Comparison of ENCODE assay signal across 16 cellular contexts in the genomic region with DNA sequence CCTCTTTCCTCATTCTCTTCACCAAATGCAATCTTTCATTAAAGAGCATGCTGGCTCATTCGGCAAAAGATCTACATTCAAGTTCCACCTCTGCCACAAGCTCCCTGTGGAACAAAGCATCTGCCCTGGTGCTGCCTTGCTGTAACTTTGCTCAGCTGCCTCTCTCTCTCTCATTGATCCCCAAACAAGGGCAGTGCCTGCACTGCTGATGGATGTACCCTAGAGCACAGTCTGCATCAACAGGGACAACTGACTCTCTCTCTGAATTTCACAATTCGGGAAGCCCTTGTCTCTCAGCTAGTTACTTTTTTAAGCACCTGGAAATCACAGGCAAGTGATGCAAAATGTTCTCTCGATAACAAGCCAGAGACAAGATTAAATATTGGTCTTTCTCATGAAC.
DNase-seq lines count a peak whose midpoint lies in the region; ATAC-seq and TF ChIP-seq lines count a peak whose summit lies in the region.
"Had no signal": no experiment of that assay in that cellular context is flagged by ENCODE, and none has a peak within 500 bp of the region (broad histone marks: within the 10 kb centered on the region; RNA-seq: fewer than 3 reads in every experiment).

No MANE protein-coding gene starts in this region.

- H3K9me3 ChIP-seq in IMR-90 (ENCODE audit: control insufficient read depth, insufficient read depth, low read length): no peaks in the 10 kb centered on the region
- H3K9me3 ChIP-seq in gastrocnemius medialis: no peaks in the 10 kb centered on the region
- H3K9me3 ChIP-seq in left ventricle myocardium inferior (replicated peaks): no peaks in the 10 kb centered on the region
- H3K9me3 ChIP-seq: BLaER1, Caco-2 had no signal

- DNase-seq in GM23338 (ENCODE audit: low spot score) (no peak), IMR-90 (no peak), epithelial cell of esophagus (ENCODE audit: low read depth) (peak; percentile 22), gastrocnemius medialis (peak; percentile 40 to 55), dermis blood vessel endothelial cell (no peak), left ventricle myocardium inferior (no peak)
- no peak for DNase-seq in activated naive CD4-positive, alpha-beta T cell treated with anti-CD3 and anti-CD28 coated beads, Interleukin-2, amount 10 ng/mL, durations not matched to agents 7 days and 5 days
- DNase-seq: AML-193; Caco-2; CD8-positive, alpha-beta memory T cell; DND-41; GDM1; HCEC 1CT; HFFc6 had no signal

- no peak for TF ChIP-seq CTCF in GM23338 (conservative IDR thresholded peaks at IDR 0.05; ENCODE audit: low read depth in 2 of 2)
- TF ChIP-seq CTCF in IMR-90 (conservative IDR thresholded peaks at IDR 0.05; ENCODE audit: low read depth, low read length): no peak
- no peak for TF ChIP-seq CTCF in epithelial cell of esophagus (IDR thresholded peaks at IDR 0.05; ENCODE audit: insufficient read depth, low read depth, low read length, missing control alignments)
- TF ChIP-seq CTCF in gastrocnemius medialis (IDR thresholded peaks at IDR 0.05 in 4 of 5, conservative IDR thresholded peaks at IDR 0.05 in 1 of 5): no peak
- no peak for TF ChIP-seq CTCF in left ventricle myocardium inferior (IDR thresholded peaks at IDR 0.05; ENCODE audit: borderline replicate concordance)

- no peak overlapping the region for H3K18ac ChIP-seq in IMR-90 (ENCODE audit: low read depth, low read length)

- no peak overlapping the region for H2BK5ac ChIP-seq in IMR-90 (ENCODE audit: low read depth, low read length, poor library complexity, severe bottlenecking)

- BruUV-seq in IMR-90 (replicated peaks; lab: Mats Ljungman, UMichigan): no TSS peak

- H3K36me3 ChIP-seq in GM23338 (ENCODE audit: insufficient read depth): no peaks in the 10 kb centered on the region
- H3K36me3 ChIP-seq in IMR-90 (ENCODE audit: control insufficient read depth, insufficient read depth, low read length): no peaks in the 10 kb centered on the region
- no peaks in the 10 kb centered on the region for H3K36me3 ChIP-seq in gastrocnemius medialis
- H3K36me3 ChIP-seq in left ventricle myocardium inferior: no peaks in the 10 kb centered on the region
- H3K36me3 ChIP-seq: BLaER1 had no signal

- peak overlapping the region; percentile 66; the same call in 2 of the 3 replicates for H2BK15ac ChIP-seq in IMR-90 (ENCODE audit: low read depth, low read length)

- peak overlapping the region; percentile 6; the same call in 1 of the 2 replicates for H2AK5ac ChIP-seq in IMR-90 (ENCODE audit: low read depth, low read length)

- dilution Hi-C loops in IMR-90 (cut with HindIII; ENCODE audit: low sequenced_read_pairs, unreplicated experiment): no loop called here

- 0 out of 3 replicates have a peak, but pooled peaks have one; percentile 29 for ATAC-seq in GM23338
- ATAC-seq in IMR-90 (ENCODE audit: low read depth): no peak
- peak; percentile 37 to 60 for ATAC-seq in gastrocnemius medialis

- H3K4me3 Mint-ChIP-seq in GM23338: no peak overlapping the region
- H3K4me3 Mint-ChIP-seq in activated naive CD4-positive, alpha-beta T cell treated with anti-CD3 and anti-CD28 coated beads, Interleukin-2, amount 10 ng/mL, durations not matched to agents 7 days and 5 days: no peak overlapping the region
- H3K4me3 Mint-ChIP-seq: CD8-positive, alpha-beta memory T cell; HFFc6 had no signal

- H3K4me1 ChIP-seq in GM23338 (ENCODE audit: insufficient read depth) (no peaks in the 10 kb centered on the region), IMR-90 (ENCODE audit: control insufficient read depth, insufficient read depth, low read length) (peaks cover 8% of the 10 kb centered on the region), gastrocnemius medialis (peaks cover 0 to 32% of the 10 kb centered on the region in 2 donors), left ventricle myocardium inferior (no peaks in the 10 kb centered on the region)
- H3K4me1 ChIP-seq: BLaER1, Caco-2 had no signal

- CTCF ChIA-PET in IMR-90 (lab: Yijun Ruan, JAX): interaction anchor here (1.0 kb wide), 1 partner anchor 11 kb away, joined by 3 read pairs; no protein-coding TSS in a partner anchor
- CTCF ChIA-PET in activated naive CD4-positive, alpha-beta T cell treated with anti-CD3 and anti-CD28 coated beads, Interleukin-2, amount 10 ng/mL, durations not matched to agents 7 days and 5 days (lab: Charles Lee): no interaction called here

- H3K27ac ChIP-seq in GM23338 (ENCODE audit: low read depth): no peak overlapping the region
- no peak overlapping the region for H3K27ac ChIP-seq in IMR-90 (ENCODE audit: insufficient read depth, low read length)
- peak overlapping the region in 3 of 4 donors; percentile 61 to 81 (median 69) for H3K27ac ChIP-seq in gastrocnemius medialis
- no peak overlapping the region for H3K27ac ChIP-seq in left ventricle myocardium inferior (replicated peaks)
- H3K27ac ChIP-seq: BLaER1, HL-60 had no signal

- no peaks in the 10 kb centered on the region for H3K36me3 Mint-ChIP-seq in GM23338 (ENCODE audit: low read depth)
- H3K36me3 Mint-ChIP-seq in activated naive CD4-positive, alpha-beta T cell treated with anti-CD3 and anti-CD28 coated beads, Interleukin-2, amount 10 ng/mL, durations not matched to agents 7 days and 5 days: no peaks in the 10 kb centered on the region
- H3K36me3 Mint-ChIP-seq: CD8-positive, alpha-beta memory T cell had no signal

- peak overlapping the region; percentile 30; the same call in 1 of the 2 replicates for H3K4ac ChIP-seq in IMR-90 (ENCODE audit: low read depth, low read length)

- no peak overlapping the region for H3K56ac ChIP-seq in IMR-90 (ENCODE audit: extremely low read depth, insufficient read depth, low read length)

- H4K20me1 ChIP-seq in GM23338 (replicated peaks; ENCODE audit: insufficient read depth) (no peaks in the 10 kb centered on the region), IMR-90 (ENCODE audit: insufficient read depth, low read length) (no peaks in the 10 kb centered on the region)
- H4K20me1 ChIP-seq: BLaER1 had no signal

- H3K4me1 Mint-ChIP-seq in GM23338: peaks cover 1% of the 10 kb centered on the region; the same call in 2 of the 3 replicates
- H3K4me1 Mint-ChIP-seq in activated naive CD4-positive, alpha-beta T cell treated with anti-CD3 and anti-CD28 coated beads, Interleukin-2, amount 10 ng/mL, durations not matched to agents 7 days and 5 days: no peaks in the 10 kb centered on the region
- H3K4me1 Mint-ChIP-seq: CD8-positive, alpha-beta memory T cell had no signal

- no peak for TF ChIP-seq POLR2A in IMR-90 (IDR thresholded peaks at IDR 0.05; ENCODE audit: low read depth, low read length)
- peak; percentile 17 to 42 for TF ChIP-seq POLR2A in gastrocnemius medialis (IDR thresholded peaks at IDR 0.05)

- H3K9ac ChIP-seq in IMR-90 (ENCODE audit: low read depth, low read length): no peak overlapping the region
- H3K9ac ChIP-seq: BLaER1 had no signal

- no peak overlapping the region for H3K23ac ChIP-seq in IMR-90 (ENCODE audit: low read depth, low read length)

- H3K4me3 ChIP-seq in GM23338: no peak overlapping the region
- no peak overlapping the region for H3K4me3 ChIP-seq in IMR-90 (ENCODE audit: insufficient read depth, low read depth, low read length)
- H3K4me3 ChIP-seq in epithelial cell of esophagus (ENCODE audit: low read length): no peak overlapping the region
- no peak overlapping the region for H3K4me3 ChIP-seq in gastrocnemius medialis
- no peak overlapping the region for H3K4me3 ChIP-seq in left ventricle myocardium inferior
- H3K4me3 ChIP-seq: BLaER1 had no signal

- H2AK9ac ChIP-seq in IMR-90 (replicated peaks; ENCODE audit: low read depth, low read length, poor library complexity): no peak overlapping the region

- H2AFZ ChIP-seq in GM23338: 0 out of 2 replicates have a peak overlapping the region, but pooled peaks have one; percentile 56
- H2AFZ ChIP-seq in IMR-90 (replicated peaks; ENCODE audit: low read length, poor library complexity): no peak overlapping the region

- H3K79me2 ChIP-seq in GM23338 (replicated peaks; ENCODE audit: insufficient read depth): no peaks in the 10 kb centered on the region

- no peaks in the 10 kb centered on the region for H3K9me3 Mint-ChIP-seq in GM23338
- no peaks in the 10 kb centered on the region for H3K9me3 Mint-ChIP-seq in activated naive CD4-positive, alpha-beta T cell treated with anti-CD3 and anti-CD28 coated beads, Interleukin-2, amount 10 ng/mL, durations not matched to agents 7 days and 5 days
- H3K9me3 Mint-ChIP-seq: HFFc6 had no signal

- peak overlapping the region in 1 of 2 experiments; percentile 18; a peak in 3 of 4 replicates for H4K8ac ChIP-seq in IMR-90 (ENCODE audit: low read depth in 2 of 2, low read length in 2 of 2)

- H3F3A ChIP-seq in GM23338 (replicated peaks; ENCODE audit: low read depth): no peaks in the 10 kb centered on the region

- H3K27me3 ChIP-seq in GM23338 (ENCODE audit: insufficient read depth) (no peaks in the 10 kb centered on the region), IMR-90 (ENCODE audit: control insufficient read depth, insufficient read depth, low read length) (no peaks in the 10 kb centered on the region), gastrocnemius medialis (no peaks in the 10 kb centered on the region), left ventricle myocardium inferior (ENCODE audit: low read depth) (no peaks in the 10 kb centered on the region)
- H3K27me3 ChIP-seq: BLaER1 had no signal

- peaks cover 4% of the 10 kb centered on the region; the same call in 1 of the 2 replicates for H3K9me1 ChIP-seq in IMR-90 (ENCODE audit: insufficient read depth, low read length)

- H2BK120ac ChIP-seq in IMR-90 (ENCODE audit: low read depth, low read length): peak overlapping the region; percentile 8

- no peak for TF ChIP-seq RAD21 in IMR-90 (IDR thresholded peaks at IDR 0.05; ENCODE audit: low read length)

- in situ Hi-C loops in IMR-90 (cut with MboI; ENCODE audit: low sequenced_read_pairs): no loop called here
- in situ Hi-C loops in gastrocnemius medialis (cut with MboI; ENCODE audit: low sequenced_read_pairs in 4 of 4): no loop called here

- H3K14ac ChIP-seq in IMR-90 (replicated peaks; ENCODE audit: low read depth, low read length): no peak overlapping the region

- POLR2A ChIA-PET in IMR-90 (lab: Charles Lee; ENCODE audit: unreplicated experiment): no interaction called here

- H4K5ac ChIP-seq in IMR-90 (ENCODE audit: low read depth, low read length): no peak overlapping the region

- H4K91ac ChIP-seq in IMR-90 (ENCODE audit: insufficient read depth, low read depth, low read length): peak overlapping the region; percentile 80

- H3K4me2 ChIP-seq in GM23338 (no peak overlapping the region), IMR-90 (ENCODE audit: low read depth, low read length) (no peak overlapping the region)
- H3K4me2 ChIP-seq: BLaER1 had no signal

- H2BK20ac ChIP-seq in IMR-90 (ENCODE audit: low read depth, low read length): peak overlapping the region; percentile 50; the same call in 1 of the 2 replicates

- peaks cover 4% of the 10 kb centered on the region; the same call in 1 of the 2 replicates for H3K9me2 ChIP-seq in GM23338 (ENCODE audit: insufficient read depth)

- WGBS in IMR-90 (ENCODE audit: extremely low coverage in 2 of 2, insufficient read length in 1 of 2), 2 experiments: 100% methylated on average over 1 of the region's 3 CpGs; no CpG with 5 or more reads in 1 of the 2 experiments

- no peak overlapping the region for H3K27ac Mint-ChIP-seq in GM23338
- no peak overlapping the region for H3K27ac Mint-ChIP-seq in activated naive CD4-positive, alpha-beta T cell treated with anti-CD3 and anti-CD28 coated beads, Interleukin-2, amount 10 ng/mL, durations not matched to agents 7 days and 5 days
- H3K27ac Mint-ChIP-seq: CD8-positive, alpha-beta memory T cell; HFFc6 had no signal

- no peaks in the 10 kb centered on the region for H3K27me3 Mint-ChIP-seq in GM23338 (ENCODE audit: insufficient read depth, low read depth, poor library complexity)
- no peaks in the 10 kb centered on the region for H3K27me3 Mint-ChIP-seq in activated naive CD4-positive, alpha-beta T cell treated with anti-CD3 and anti-CD28 coated beads, Interleukin-2, amount 10 ng/mL, durations not matched to agents 7 days and 5 days

- intact Hi-C loops in IMR-90 (cut with micrococcal nuclease): loop anchor here (5.0 kb wide), 1 partner anchor 173 kb away; the partner anchor contains the start of gene DIO2
- intact Hi-C loops in gastrocnemius medialis (cut with DNase I; ENCODE audit: low total_unique reads): no loop called here
- intact Hi-C loops in left ventricle myocardium inferior (cut with micrococcal nuclease): no loop called here

- H3K79me1 ChIP-seq in IMR-90 (ENCODE audit: low read depth in 1 of 2, low read length in 2 of 2): no peaks in the 10 kb centered on the region

Comparison
In these comparisons a context has a peak if more than half of its experiments do, and no peak if none do; other contexts are left out.
1. DNase-seq: peak in epithelial cell of esophagus (single experiment) and gastrocnemius medialis (2 of 2); none in GM23338 (single experiment), IMR-90 (single experiment), dermis blood vessel endothelial cell (single experiment), left ventricle myocardium inferior (single experiment) and activated naive CD4-positive, alpha-beta T cell treated with anti-CD3 and anti-CD28 coated beads, Interleukin-2, amount 10 ng/mL, durations not matched to agents 7 days and 5 days (single experiment).
2. H3K27ac ChIP-seq: peak in gastrocnemius medialis (3 of 4); none in GM23338 (single experiment), IMR-90 (single experiment) and left ventricle myocardium inferior (single experiment).